In genomic region chr14:39641224-39641623, GRCh38 we compare ENCODE assay signal across 13 cellular contexts.
A peak's percentile ranks its signal among the peaks of the same experiment; 100 is the strongest.
DNase-seq lines count a peak whose midpoint lies in the region; ATAC-seq lines count a peak whose summit lies in the region.
"Had no signal": no experiment of that assay in that cellular context is flagged by ENCODE, and none has a peak within 500 bp of the region (broad histone marks: within the 10 kb centered on the region; RNA-seq: fewer than 3 reads in every experiment).

No MANE protein-coding gene starts in this region.

- H3K9me3 Mint-ChIP-seq in activated CD4-positive, alpha-beta T cell treated with anti-CD3 and anti-CD28 coated beads, Interleukin-2, amount 10 ng/mL, durations not matched to agents 24 days and 14 days: peaks cover 16% of the 10 kb centered on the region
- H3K9me3 Mint-ChIP-seq in naive thymus-derived CD4-positive, alpha-beta T cell: peaks cover 12 to 67% (median 33%) of the 10 kb centered on the region in 11 donors

- ATAC-seq in GM21367 (IDR thresholded peaks at IDR 0.05; ENCODE audit: unreplicated experiment) (peak; percentile 47), HG03571 (IDR thresholded peaks at IDR 0.05; ENCODE audit: unreplicated experiment) (peak; percentile 69), HG02884 (IDR thresholded peaks at IDR 0.05; ENCODE audit: unreplicated experiment) (no peak)
- peak; percentile 80 for ATAC-seq in naive thymus-derived CD4-positive, alpha-beta T cell
- ATAC-seq: activated CD8-positive, alpha-beta memory T cell treated with anti-CD3 and anti-CD28 coated beads, Interleukin-2, amount 10 ng/mL, durations not matched to agents 7 days and 5 days had no signal

- no peaks in the 10 kb centered on the region for H3K36me3 ChIP-seq in naive thymus-derived CD4-positive, alpha-beta T cell (ENCODE audit: control insufficient read depth in 2 of 3, insufficient read depth in 3 of 3, low read length in 3 of 3)
- H3K36me3 ChIP-seq: ovary, transverse colon had no signal

- H3K4me1 ChIP-seq in naive thymus-derived CD4-positive, alpha-beta T cell (ENCODE audit: control insufficient read depth in 2 of 2, insufficient read depth in 2 of 2, low read length in 2 of 2): peaks cover 0 to 4% of the 10 kb centered on the region in 2 donors
- H3K4me1 ChIP-seq: transverse colon had no signal

- no peaks in the 10 kb centered on the region for H3K36me3 Mint-ChIP-seq in activated CD4-positive, alpha-beta T cell treated with anti-CD3 and anti-CD28 coated beads, Interleukin-2, amount 10 ng/mL, durations not matched to agents 24 days and 14 days (ENCODE audit: low read depth)
- H3K36me3 Mint-ChIP-seq in naive thymus-derived CD4-positive, alpha-beta T cell: peaks cover 0 to 16% (median 7%) of the 10 kb centered on the region in 5 donors

- H3K27me3 Mint-ChIP-seq in activated CD4-positive, alpha-beta T cell treated with anti-CD3 and anti-CD28 coated beads, Interleukin-2, amount 10 ng/mL, durations not matched to agents 24 days and 14 days: no peaks in the 10 kb centered on the region
- no peaks in the 10 kb centered on the region for H3K27me3 Mint-ChIP-seq in naive thymus-derived CD4-positive, alpha-beta T cell
- H3K27me3 Mint-ChIP-seq: activated CD8-positive, alpha-beta memory T cell treated with anti-CD3 and anti-CD28 coated beads, Interleukin-2, amount 10 ng/mL, durations not matched to agents 7 days and 5 days had no signal

- no peaks in the 10 kb centered on the region for H3K4me1 Mint-ChIP-seq in activated CD4-positive, alpha-beta T cell treated with anti-CD3 and anti-CD28 coated beads, Interleukin-2, amount 10 ng/mL, durations not matched to agents 24 days and 14 days
- H3K4me1 Mint-ChIP-seq in naive thymus-derived CD4-positive, alpha-beta T cell: peaks cover 0 to 32% (median 18%) of the 10 kb centered on the region in 7 donors
- H3K4me1 Mint-ChIP-seq: activated CD8-positive, alpha-beta memory T cell treated with anti-CD3 and anti-CD28 coated beads, Interleukin-2, amount 10 ng/mL, durations not matched to agents 7 days and 5 days had no signal

- CTCF ChIA-PET in naive thymus-derived CD4-positive, alpha-beta T cell (lab: Charles Lee): no interaction called here

- H3K27me3 ChIP-seq in naive thymus-derived CD4-positive, alpha-beta T cell (ENCODE audit: control insufficient read depth in 2 of 2, insufficient read depth in 2 of 2, low read length in 2 of 2): no peaks in the 10 kb centered on the region
- H3K27me3 ChIP-seq: ovary, transverse colon had no signal

- no peak for DNase-seq in activated CD4-positive, alpha-beta T cell treated with anti-CD3 and anti-CD28 coated beads, Interleukin-2, amount 10 ng/mL, durations not matched to agents 24 days and 14 days
- no peak for DNase-seq in activated CD4-positive, alpha-beta T cell treated with anti-CD3 and anti-CD28 coated beads for 48 hours
- peak in 5 of 9 donors; percentile 15 to 54 (median 19) for DNase-seq in naive thymus-derived CD4-positive, alpha-beta T cell
- no peak for DNase-seq in cortex of kidney (lab: John Stamatoyannopoulos, UW)
- DNase-seq in NCI-H1694 (lab: John Stamatoyannopoulos, UW): no peak
- DNase-seq: activated CD8-positive, alpha-beta memory T cell treated with anti-CD3 and anti-CD28 coated beads, Interleukin-2, amount 10 ng/mL, durations not matched to agents 7 days and 5 days; NCI-H1105; NCI-H524; ovary; transverse colon had no signal

- no peak overlapping the region for H3K4me3 ChIP-seq in naive thymus-derived CD4-positive, alpha-beta T cell (ENCODE audit: low read length)
- H3K4me3 ChIP-seq: ovary, transverse colon had no signal

- H3K9me3 ChIP-seq in naive thymus-derived CD4-positive, alpha-beta T cell (ENCODE audit: control insufficient read depth in 2 of 3, low read length in 3 of 3): no peaks in the 10 kb centered on the region
- H3K9me3 ChIP-seq: ovary, transverse colon had no signal

- intact Hi-C loops in activated CD4-positive, alpha-beta T cell treated with anti-CD3 and anti-CD28 coated beads, Interleukin-2, amount 10 ng/mL, durations not matched to agents 24 days and 14 days (cut with micrococcal nuclease): no loop called here
- intact Hi-C loops in naive thymus-derived CD4-positive, alpha-beta T cell (cut with micrococcal nuclease): loop anchor here in 1 of 2 donors (5.0 kb wide), 1 partner anchor 34 kb away; no protein-coding TSS in a partner anchor

- H3K4me3 Mint-ChIP-seq in activated CD4-positive, alpha-beta T cell treated with anti-CD3 and anti-CD28 coated beads, Interleukin-2, amount 10 ng/mL, durations not matched to agents 24 days and 14 days: peak overlapping the region; percentile 21
- peak overlapping the region in 8 of 10 donors; percentile 31 to 76 (median 66) for H3K4me3 Mint-ChIP-seq in naive thymus-derived CD4-positive, alpha-beta T cell
- H3K4me3 Mint-ChIP-seq: activated CD8-positive, alpha-beta memory T cell treated with anti-CD3 and anti-CD28 coated beads, Interleukin-2, amount 10 ng/mL, durations not matched to agents 7 days and 5 days had no signal

- H3K27ac ChIP-seq in naive thymus-derived CD4-positive, alpha-beta T cell (ENCODE audit: low read depth, low read length): no peak overlapping the region
- H3K27ac ChIP-seq: ovary, transverse colon had no signal

- H3K27ac Mint-ChIP-seq in activated CD4-positive, alpha-beta T cell treated with anti-CD3 and anti-CD28 coated beads, Interleukin-2, amount 10 ng/mL, durations not matched to agents 24 days and 14 days: no peak overlapping the region
- H3K27ac Mint-ChIP-seq in naive thymus-derived CD4-positive, alpha-beta T cell: peak overlapping the region; percentile 43 to 92 (median 82)
- H3K27ac Mint-ChIP-seq: activated CD8-positive, alpha-beta memory T cell treated with anti-CD3 and anti-CD28 coated beads, Interleukin-2, amount 10 ng/mL, durations not matched to agents 7 days and 5 days had no signal

- POLR2A ChIA-PET in naive thymus-derived CD4-positive, alpha-beta T cell (lab: Charles Lee): interaction anchor here (0.5 kb wide), 1 partner anchor 30 kb away, joined by 3 read pairs; no protein-coding TSS in a partner anchor

Comparison
In these comparisons a context has a peak if more than half of its experiments do, and no peak if none do; other contexts are left out.
1. DNase-seq: peak in naive thymus-derived CD4-positive, alpha-beta T cell (5 of 9); none in activated CD4-positive, alpha-beta T cell treated with anti-CD3 and anti-CD28 coated beads, Interleukin-2, amount 10 ng/mL, durations not matched to agents 24 days and 14 days (single experiment), activated CD4-positive, alpha-beta T cell treated with anti-CD3 and anti-CD28 coated beads for 48 hours (single experiment), cortex of kidney (single experiment) and NCI-H1694 (single experiment).